Comparison of ENCODE assay signal across 18 cellular contexts in genomic region chr18:78901923-78902794, GRCh38.
DNase-seq lines count a peak whose midpoint lies in the region; ATAC-seq and TF ChIP-seq lines count a peak whose summit lies in the region.
"Had no signal": no experiment of that assay in that cellular context is flagged by ENCODE, and none has a peak within 500 bp of the region (broad histone marks: within the 10 kb centered on the region; RNA-seq: fewer than 3 reads in every experiment).

No MANE protein-coding gene starts in this region.

- intact Hi-C loops in spleen (cut with DNase I; ENCODE audit: low total_unique reads) = no loop called here
- intact Hi-C loops in activated CD4-positive, alpha-beta T cell treated with anti-CD3 and anti-CD28 coated beads, Interleukin-2, amount 10 ng/mL, durations not matched to agents 24 days and 14 days (cut with micrococcal nuclease) = no loop called here

- H3K27ac ChIP-seq in H9 (ENCODE audit: insufficient read length, low read depth, low read length) (no peak overlapping the region), lung (ENCODE audit: low read depth in 1 of 2, low read length in 1 of 2) (no peak overlapping the region), spleen (no peak overlapping the region)
- H3K27ac ChIP-seq: A549 had no signal

- peaks cover 14% of the 10 kb centered on the region for H3K27me3 Mint-ChIP-seq in H9 (ENCODE audit: low read depth)
- no peaks in the 10 kb centered on the region for H3K27me3 Mint-ChIP-seq in activated CD4-positive, alpha-beta T cell treated with anti-CD3 and anti-CD28 coated beads, Interleukin-2, amount 10 ng/mL, durations not matched to agents 24 days and 14 days

- no peak overlapping the region for H2BK120ac ChIP-seq in H9 (ENCODE audit: low read depth, low read length, poor library complexity, severe bottlenecking)

- H4K5ac ChIP-seq in H9 (ENCODE audit: insufficient read length, low read depth, low read length) = no peak overlapping the region

- peak overlapping the region; percentile 82; the same call in 1 of the 2 replicates for H3K14ac ChIP-seq in H9 (ENCODE audit: insufficient read depth, low read length)

- no peaks in the 10 kb centered on the region for H3K9me3 ChIP-seq in H9 (ENCODE audit: control insufficient read depth, low read depth, low read length)
- peaks cover 0 to 19% of the 10 kb centered on the region in 2 donors for H3K9me3 ChIP-seq in lung (ENCODE audit: control insufficient read depth in 2 of 2, insufficient read depth in 1 of 2, low read length in 1 of 2)
- H3K9me3 ChIP-seq in spleen = peaks cover 0 to 21% (median 0%) of the 10 kb centered on the region in 8 donors
- H3K9me3 ChIP-seq: A549, SK-N-SH had no signal

- peaks cover 12 to 19% of the 10 kb centered on the region in 2 experiments for H3K9me3 Mint-ChIP-seq in H9
- H3K9me3 Mint-ChIP-seq in activated CD4-positive, alpha-beta T cell treated with anti-CD3 and anti-CD28 coated beads, Interleukin-2, amount 10 ng/mL, durations not matched to agents 24 days and 14 days = no peaks in the 10 kb centered on the region

- H3K36me3 ChIP-seq in lung (ENCODE audit: control insufficient read depth in 2 of 2, insufficient read depth in 2 of 2, low read length in 2 of 2) (no peaks in the 10 kb centered on the region), spleen (no peaks in the 10 kb centered on the region)

- no peak overlapping the region for H4K8ac ChIP-seq in H9 (replicated peaks; ENCODE audit: insufficient read length, low read depth, low read length)

- no peak overlapping the region for H3K4me2 ChIP-seq in H9 (ENCODE audit: insufficient read depth, insufficient read length, low read length)
- H3K4me2 ChIP-seq: A549, SK-N-SH had no signal

- H4K20me1 ChIP-seq in H9 (ENCODE audit: control insufficient read depth, insufficient read depth, insufficient read length) = no peaks in the 10 kb centered on the region

- H3K4me1 Mint-ChIP-seq in H9 = peaks cover 25 to 28% of the 10 kb centered on the region in 2 experiments
- no peaks in the 10 kb centered on the region for H3K4me1 Mint-ChIP-seq in activated CD4-positive, alpha-beta T cell treated with anti-CD3 and anti-CD28 coated beads, Interleukin-2, amount 10 ng/mL, durations not matched to agents 24 days and 14 days
- H3K4me1 Mint-ChIP-seq: B cell, CD14-positive monocyte had no signal

- no peak overlapping the region for H3K9ac ChIP-seq in H9 (ENCODE audit: extremely low read depth, insufficient read length, low read length)
- H3K9ac ChIP-seq: SK-N-SH had no signal

- H3K4me1 ChIP-seq in H9 (ENCODE audit: insufficient read depth, low read length) (peaks cover 2% of the 10 kb centered on the region), lung (ENCODE audit: control insufficient read depth in 2 of 2, insufficient read depth in 2 of 2, low read length in 2 of 2) (no peaks in the 10 kb centered on the region), spleen (no peaks in the 10 kb centered on the region)
- H3K4me1 ChIP-seq: A549 had no signal

- no peak overlapping the region for H3T11ph ChIP-seq in H9 (ENCODE audit: low read length)

- no peak overlapping the region for H2AFZ ChIP-seq in H9 (ENCODE audit: low read length)

- H3K27ac Mint-ChIP-seq in H9 = no peak overlapping the region
- H3K27ac Mint-ChIP-seq in activated CD4-positive, alpha-beta T cell treated with anti-CD3 and anti-CD28 coated beads, Interleukin-2, amount 10 ng/mL, durations not matched to agents 24 days and 14 days = no peak overlapping the region
- H3K27ac Mint-ChIP-seq: B cell, CD14-positive monocyte, HFFc6 had no signal

- peak overlapping the region; percentile 6 for H3K18ac ChIP-seq in H9 (ENCODE audit: insufficient read length, low read depth, low read length)

- no peak overlapping the region for H2BK15ac ChIP-seq in H9 (ENCODE audit: low read depth, low read length)

- no peak for TF ChIP-seq POLR2A in spleen (IDR thresholded peaks at IDR 0.05)

- no peak overlapping the region for H3K56ac ChIP-seq in H9 (ENCODE audit: insufficient read length, low read depth, low read length)

- DNase-seq in H9 (no peak), ecto neural progenitor cell (ENCODE audit: low spot score) (peak; percentile 32), lung (ENCODE audit: low spot score) (peak; percentile 16), spleen (peak; percentile 43)
- no peak for DNase-seq in activated CD4-positive, alpha-beta T cell treated with anti-CD3 and anti-CD28 coated beads, Interleukin-2, amount 10 ng/mL, durations not matched to agents 24 days and 14 days
- DNase-seq: HFFc6; Kasumi-1; NCI-H1694; NCI-H510A; NCI-H748 treated with DMSO at 0.1 percent for 48 hours; NK-92 treated with Interleukin-12 subunit alpha and Interleukin-12 subunit beta, amount 100 ng/mL, for 24 hours; SIG-M5; SK-N-SH had no signal

- H3K79me2 ChIP-seq in H9 (ENCODE audit: insufficient read depth, low read length) = no peaks in the 10 kb centered on the region

- H3K27me3 ChIP-seq in H9 (ENCODE audit: insufficient read depth, low read length) = no peaks in the 10 kb centered on the region
- H3K27me3 ChIP-seq in lung (ENCODE audit: control insufficient read depth, insufficient read depth) = no peaks in the 10 kb centered on the region
- peaks cover 0 to 19% (median 0%) of the 10 kb centered on the region in 7 donors for H3K27me3 ChIP-seq in spleen (replicated peaks in 1 of 7)

- H3K4ac ChIP-seq in H9 (ENCODE audit: low read depth, low read length) = no peak overlapping the region

- no peak overlapping the region for H2BK20ac ChIP-seq in H9 (ENCODE audit: low read depth, low read length, poor library complexity, severe bottlenecking)

- no peaks in the 10 kb centered on the region for H3K23me2 ChIP-seq in H9 (ENCODE audit: insufficient read length, low read depth, low read length, poor library complexity, severe bottlenecking)

- ATAC-seq in lung (ENCODE audit: insufficient read depth, low FRiP score) = no peak
- ATAC-seq in GM21737 (IDR thresholded peaks at IDR 0.05; ENCODE audit: unreplicated experiment) = no peak
- ATAC-seq in GM18867 (IDR thresholded peaks at IDR 0.05; ENCODE audit: unreplicated experiment) = no peak
- ATAC-seq: A549 had no signal

- H3K79me1 ChIP-seq in H9 (ENCODE audit: insufficient read depth, low read depth, low read length, poor library complexity, severe bottlenecking) = no peaks in the 10 kb centered on the region

- H3K36me3 Mint-ChIP-seq in H9 (ENCODE audit: insufficient read depth in 1 of 3, low read depth in 3 of 3) = peaks cover 3 to 11% (median 5%) of the 10 kb centered on the region in 3 experiments; a peak in 6 of 7 replicates
- H3K36me3 Mint-ChIP-seq in activated CD4-positive, alpha-beta T cell treated with anti-CD3 and anti-CD28 coated beads, Interleukin-2, amount 10 ng/mL, durations not matched to agents 24 days and 14 days (ENCODE audit: low read depth) = no peaks in the 10 kb centered on the region
- H3K36me3 Mint-ChIP-seq: CD14-positive monocyte had no signal

- no peak for TF ChIP-seq CTCF in H9 (conservative IDR thresholded peaks at IDR 0.05)
- TF ChIP-seq CTCF in lung (IDR thresholded peaks at IDR 0.05; ENCODE audit: control extremely low read depth, extremely low read depth) = no peak
- TF ChIP-seq CTCF in spleen (IDR thresholded peaks at IDR 0.05 in 8 of 11, conservative IDR thresholded peaks at IDR 0.05 in 3 of 11) = no peak

- H2AK5ac ChIP-seq in H9 (ENCODE audit: insufficient read length, low read length) = no peak overlapping the region

- no peak overlapping the region for H3K4me3 ChIP-seq in lung
- H3K4me3 ChIP-seq in spleen = no peak overlapping the region
- H3K4me3 ChIP-seq: A549 had no signal

- H2BK5ac ChIP-seq in H9 (ENCODE audit: insufficient read length, low read length) = no peak overlapping the region

- H3K4me3 Mint-ChIP-seq in H9 = peak overlapping the region in 1 of 2 experiments; percentile 8; a peak in 1 of 5 replicates
- H3K4me3 Mint-ChIP-seq in activated CD4-positive, alpha-beta T cell treated with anti-CD3 and anti-CD28 coated beads, Interleukin-2, amount 10 ng/mL, durations not matched to agents 24 days and 14 days = no peak overlapping the region
- H3K4me3 Mint-ChIP-seq: B cell, CD14-positive monocyte, HFFc6 had no signal

- no peak overlapping the region for H2BK12ac ChIP-seq in H9 (ENCODE audit: insufficient read length, low read depth, low read length)

- H4K91ac ChIP-seq in H9 (ENCODE audit: insufficient read length, low read depth, low read length) = no peak overlapping the region

- H3K23ac ChIP-seq in H9 (ENCODE audit: insufficient read length, low read depth, low read length) = no peak overlapping the region

- WGBS in H9 (ENCODE audit: extremely low coverage, insufficient read length, low lambda C conversion rate) = no CpG with 5 or more reads among the region's 24 CpGs
- 76 to 84% methylated on average over 24 of the region's 24 CpGs for WGBS in lung, 2 donors
- WGBS in spleen, 5 donors = 76 to 82% (median 77%) methylated on average over 24 of the region's 24 CpGs

Comparison
In these comparisons a context has a peak if more than half of its experiments do, and no peak if none do; other contexts are left out.
1. DNase-seq: peak in ecto neural progenitor cell (single experiment), lung (single experiment) and spleen (single experiment); none in H9 (single experiment) and activated CD4-positive, alpha-beta T cell treated with anti-CD3 and anti-CD28 coated beads, Interleukin-2, amount 10 ng/mL, durations not matched to agents 24 days and 14 days (single experiment).